ENCODE assay signal across 14 cellular contexts in genomic region chr14:91352696-91353692, GRCh38.
DNase-seq lines count a peak whose midpoint lies in the region; ATAC-seq and TF ChIP-seq lines count a peak whose summit lies in the region.
"Had no signal": no experiment of that assay in that cellular context is flagged by ENCODE, and none has a peak within 500 bp of the region (broad histone marks: within the 10 kb centered on the region; RNA-seq: fewer than 3 reads in every experiment).

No MANE protein-coding gene starts in this region.

- H3K4me1 ChIP-seq in left ventricle myocardium inferior = peaks cover 27% of the 10 kb centered on the region
- H3K4me1 ChIP-seq in upper lobe of left lung = peaks cover 37 to 50% (median 46%) of the 10 kb centered on the region in 4 donors

- no peaks in the 10 kb centered on the region for H3K9me3 ChIP-seq in left ventricle myocardium inferior (replicated peaks)
- no peaks in the 10 kb centered on the region for H3K9me3 ChIP-seq in upper lobe of left lung
- H3K9me3 ChIP-seq: mucosa of descending colon had no signal

- 66 to 73% methylated on average over 11 to 17 of the region's 17 CpGs for WGBS in upper lobe of left lung, 2 donors

- H3K9me3 Mint-ChIP-seq in activated T-helper 2 cell treated with anti-CD3 and anti-CD28 coated beads, Interferon-gamma antibody, Interleukin-2, Interleukin-4, amounts not matched to agents 10 μg/mL and 5 μg/mL and 100 μg/mL, durations not matched to agents 14 hours and 24 hours and 36 hours = no peaks in the 10 kb centered on the region
- no peaks in the 10 kb centered on the region for H3K9me3 Mint-ChIP-seq in memory B cell

- no peak overlapping the region for H3K4me3 Mint-ChIP-seq in activated T-helper 2 cell treated with anti-CD3 and anti-CD28 coated beads, Interferon-gamma antibody, Interleukin-2, Interleukin-4, amounts not matched to agents 10 μg/mL and 5 μg/mL and 100 μg/mL, durations not matched to agents 14 hours and 24 hours and 36 hours (ENCODE audit: low read depth)
- H3K4me3 Mint-ChIP-seq in memory B cell = no peak overlapping the region

- no peak for DNase-seq in left ventricle myocardium inferior
- DNase-seq in Right ventricle myocardium superior = no peak
- no peak for DNase-seq in activated T-helper 2 cell treated with anti-CD3 and anti-CD28 coated beads, Interferon-gamma antibody, Interleukin-2, Interleukin-4, amounts not matched to agents 10 μg/mL and 5 μg/mL and 100 μg/mL, durations not matched to agents 14 hours and 24 hours and 36 hours (ENCODE audit: low spot score)
- no peak for DNase-seq in memory B cell (ENCODE audit: low spot score in 2 of 2)
- peak in 1 of 2 donors; percentile 39 for DNase-seq in upper lobe of left lung
- DNase-seq in left lobe of liver (ENCODE audit: low spot score) = no peak
- no peak for DNase-seq in activated CD8-positive, alpha-beta memory T cell treated with anti-CD3 and anti-CD28 coated beads, Interleukin-2, amount 50 U/mL, for 48 hours
- DNase-seq: AML-193, mucosa of descending colon, NCI-H146, NCI-H82 had no signal

- peaks cover 83% of the 10 kb centered on the region for H3K4me1 Mint-ChIP-seq in activated T-helper 2 cell treated with anti-CD3 and anti-CD28 coated beads, Interferon-gamma antibody, Interleukin-2, Interleukin-4, amounts not matched to agents 10 μg/mL and 5 μg/mL and 100 μg/mL, durations not matched to agents 14 hours and 24 hours and 36 hours (ENCODE audit: low read depth)
- H3K4me1 Mint-ChIP-seq in memory B cell = peaks cover 67% of the 10 kb centered on the region

- H3K27me3 ChIP-seq in left ventricle myocardium inferior (ENCODE audit: low read depth) (peaks cover 32% of the 10 kb centered on the region), upper lobe of left lung (no peaks in the 10 kb centered on the region)

- H3K36me3 ChIP-seq in left ventricle myocardium inferior (no peaks in the 10 kb centered on the region), upper lobe of left lung (peaks cover 0 to 6% (median 1%) of the 10 kb centered on the region in 4 donors)

- H3K36me3 Mint-ChIP-seq in activated T-helper 2 cell treated with anti-CD3 and anti-CD28 coated beads, Interferon-gamma antibody, Interleukin-2, Interleukin-4, amounts not matched to agents 10 μg/mL and 5 μg/mL and 100 μg/mL, durations not matched to agents 14 hours and 24 hours and 36 hours (ENCODE audit: low read depth) = peaks cover 49% of the 10 kb centered on the region
- peaks cover 10% of the 10 kb centered on the region for H3K36me3 Mint-ChIP-seq in memory B cell

- ATAC-seq in Right ventricle myocardium superior (ENCODE audit: poor library complexity) = no peak
- no peak for ATAC-seq in memory B cell (ENCODE audit: low read depth)
- ATAC-seq in upper lobe of left lung (ENCODE audit: low FRiP score in 2 of 2) = no peak
- ATAC-seq in left lobe of liver = no peak
- no peak for ATAC-seq in HG03342 (IDR thresholded peaks at IDR 0.05; ENCODE audit: unreplicated experiment)
- ATAC-seq: mucosa of descending colon had no signal

- H3K27ac Mint-ChIP-seq in activated T-helper 2 cell treated with anti-CD3 and anti-CD28 coated beads, Interferon-gamma antibody, Interleukin-2, Interleukin-4, amounts not matched to agents 10 μg/mL and 5 μg/mL and 100 μg/mL, durations not matched to agents 14 hours and 24 hours and 36 hours = peak overlapping the region; percentile 48
- H3K27ac Mint-ChIP-seq in memory B cell = peak overlapping the region; percentile 90

- TF ChIP-seq EP300 in upper lobe of left lung (IDR thresholded peaks at IDR 0.05) = no peak

- TF ChIP-seq POLR2A in upper lobe of left lung (IDR thresholded peaks at IDR 0.05) = no peak

- no peak overlapping the region for H3K4me3 ChIP-seq in left ventricle myocardium inferior
- no peak overlapping the region for H3K4me3 ChIP-seq in upper lobe of left lung
- H3K4me3 ChIP-seq: mucosa of descending colon, smooth muscle cell had no signal

- intact Hi-C loops in left ventricle myocardium inferior (cut with micrococcal nuclease) = no loop called here
- intact Hi-C loops in Right ventricle myocardium superior (cut with DNase I) = no loop called here
- intact Hi-C loops in activated T-helper 2 cell treated with anti-CD3 and anti-CD28 coated beads, Interferon-gamma antibody, Interleukin-2, Interleukin-4, amounts not matched to agents 10 μg/mL and 5 μg/mL and 100 μg/mL, durations not matched to agents 14 hours and 24 hours and 36 hours (cut with micrococcal nuclease) = no loop called here

- TF ChIP-seq CTCF in left ventricle myocardium inferior (IDR thresholded peaks at IDR 0.05; ENCODE audit: borderline replicate concordance) (no peak), upper lobe of left lung (IDR thresholded peaks at IDR 0.05) (no peak)

- H3K27me3 Mint-ChIP-seq in activated T-helper 2 cell treated with anti-CD3 and anti-CD28 coated beads, Interferon-gamma antibody, Interleukin-2, Interleukin-4, amounts not matched to agents 10 μg/mL and 5 μg/mL and 100 μg/mL, durations not matched to agents 14 hours and 24 hours and 36 hours (ENCODE audit: low read depth) = no peaks in the 10 kb centered on the region
- H3K27me3 Mint-ChIP-seq in memory B cell = no peaks in the 10 kb centered on the region

- H3K27ac ChIP-seq in left ventricle myocardium inferior (replicated peaks) (peak overlapping the region; percentile 67), upper lobe of left lung (peak overlapping the region in 3 of 4 donors; percentile 1 to 87 (median 82))
- H3K27ac ChIP-seq: epithelial cell of prostate had no signal
